Comparison of ENCODE assay signal across 29 cellular contexts in genomic region chr2:96841707-96842495, GRCh38. TPM values are rescaled to one million over a fixed set of nuclear protein-coding genes. Genes with fewer than 3 reads are reported as not detected.
DNase-seq lines count a peak whose midpoint lies in the region; ATAC-seq, FAIRE-seq and TF ChIP-seq lines count a peak whose summit lies in the region.
"Had no signal": no experiment of that assay in that cellular context is flagged by ENCODE, and none has a peak within 500 bp of the region (broad histone marks: within the 10 kb centered on the region; RNA-seq: fewer than 3 reads in every experiment).

No MANE protein-coding gene starts in this region.

- H3K23ac ChIP-seq in H9 (ENCODE audit: insufficient read length, low read depth, low read length) (no peak overlapping the region), H1 (ENCODE audit: insufficient read length) (no peak overlapping the region)

- H2BK12ac ChIP-seq in H9 (ENCODE audit: insufficient read length, low read depth, low read length) (no peak overlapping the region), H1 (ENCODE audit: low read depth, low read length) (no peak overlapping the region)

- no peak overlapping the region for H3K4me3 Mint-ChIP-seq in H9
- H3K4me3 Mint-ChIP-seq: memory B cell, type B pancreatic cell had no signal

- H4K5ac ChIP-seq in H9 (ENCODE audit: insufficient read length, low read depth, low read length) (no peak overlapping the region), H1 (ENCODE audit: insufficient read length, low read depth, low read length) (no peak overlapping the region)

- H3K9me3 Mint-ChIP-seq in H9 = no peaks in the 10 kb centered on the region
- H3K9me3 Mint-ChIP-seq: memory B cell, type B pancreatic cell had no signal

- H3K4ac ChIP-seq in H9 (ENCODE audit: low read depth, low read length) (no peak overlapping the region), H1 (replicated peaks; ENCODE audit: insufficient read length, low read depth, low read length) (no peak overlapping the region)

- peaks cover 0 to 9% of the 10 kb centered on the region in 2 experiments; a peak in 2 of 4 replicates for H3K4me1 Mint-ChIP-seq in H9

- H3K4me2 ChIP-seq in H9 (ENCODE audit: insufficient read depth, insufficient read length, low read length) (no peak overlapping the region), H1 (ENCODE audit: insufficient read depth in 1 of 2, low read depth in 2 of 2, low read length in 2 of 2) (no peak overlapping the region)
- H3K4me2 ChIP-seq: hepatocyte had no signal

- peaks cover 0 to 10% (median 0%) of the 10 kb centered on the region in 4 experiments; a peak in 3 of 8 replicates for H3K36me3 ChIP-seq in H1 (ENCODE audit: control insufficient read depth in 2 of 4, insufficient read depth in 4 of 4, low read length in 3 of 4)
- peaks cover 0 to 26% of the 10 kb centered on the region in 2 donors for H3K36me3 ChIP-seq in left lung
- H3K36me3 ChIP-seq in mucosa of descending colon (ENCODE audit: low read depth) = no peaks in the 10 kb centered on the region
- H3K36me3 ChIP-seq: BE2C had no signal

- no peak for TF ChIP-seq RAD21 in H1 (IDR thresholded peaks at IDR 0.05 in 1 of 2, conservative IDR thresholded peaks at IDR 0.05 in 1 of 2; ENCODE audit: low read depth in 2 of 2, low read length in 2 of 2)

- WGBS in H9 (ENCODE audit: extremely low coverage, insufficient read length, low lambda C conversion rate) = no CpG with 5 or more reads among the region's 16 CpGs
- 93% methylated on average over 11 of the region's 16 CpGs; no CpG with 5 or more reads in 1 of the 2 experiments for WGBS in H1 (ENCODE audit: extremely low coverage in 1 of 2, insufficient coverage in 1 of 2, insufficient read length in 1 of 2, insufficient replicate concordance in 2 of 2, low coverage in 1 of 2, low lambda C conversion rate in 2 of 2, missing lambda C conversion rate in 1 of 2), 2 experiments

- TF ChIP-seq CTCF in 22Rv1 (IDR thresholded peaks at IDR 0.05) = no peak
- TF ChIP-seq CTCF in H9 (conservative IDR thresholded peaks at IDR 0.05) = no peak
- no peak for TF ChIP-seq CTCF in H1 (IDR thresholded peaks at IDR 0.05; ENCODE audit: control extremely low read depth in 1 of 3, insufficient read depth in 1 of 3, low read depth in 1 of 3, low read length in 3 of 3)
- no peak for TF ChIP-seq CTCF in left lung (IDR thresholded peaks at IDR 0.05)
- no peak for TF ChIP-seq CTCF in mucosa of descending colon (IDR thresholded peaks at IDR 0.05)

- peak; percentile 14 to 50; a peak in 2 of 3 replicates for TF ChIP-seq POLR2A in H1 (IDR thresholded peaks at IDR 0.05; ENCODE audit: control extremely low read depth in 1 of 2, low read depth in 2 of 2, low read length in 2 of 2)

- peak overlapping the region; percentile 27; the same call in 1 of the 2 replicates for H3K27ac ChIP-seq in 22Rv1
- no peak overlapping the region for H3K27ac ChIP-seq in H9 (ENCODE audit: insufficient read length, low read depth, low read length)
- no peak overlapping the region for H3K27ac ChIP-seq in H1 (ENCODE audit: low read depth, low read length)
- no peak overlapping the region for H3K27ac ChIP-seq in left lung
- H3K27ac ChIP-seq: esophagus squamous epithelium, foreskin keratinocyte, hepatocyte, neutrophil had no signal

- peak overlapping the region in 1 of 3 experiments; percentile 95; a peak in 2 of 7 replicates for H3K27ac Mint-ChIP-seq in H9
- H3K27ac Mint-ChIP-seq: memory B cell, progenitor cell of endocrine pancreas, type B pancreatic cell had no signal

- H3K27me3 Mint-ChIP-seq in H9 (ENCODE audit: low read depth) = no peaks in the 10 kb centered on the region; the same call in none of the 2 replicates
- H3K27me3 Mint-ChIP-seq: memory B cell, progenitor cell of endocrine pancreas, type B pancreatic cell had no signal

- no peak overlapping the region for H2BK15ac ChIP-seq in H9 (ENCODE audit: low read depth, low read length)
- H2BK15ac ChIP-seq in H1 (ENCODE audit: low read length) = no peak overlapping the region

- H3K79me1 ChIP-seq in H9 (ENCODE audit: insufficient read depth, low read depth, low read length, poor library complexity, severe bottlenecking) = no peaks in the 10 kb centered on the region
- peaks cover 4% of the 10 kb centered on the region; the same call in 1 of the 2 replicates for H3K79me1 ChIP-seq in H1 (ENCODE audit: low read depth, low read length)

- TF ChIP-seq EP300 in H1 (IDR thresholded peaks at IDR 0.05; ENCODE audit: borderline replicate concordance in 1 of 2, low read depth in 2 of 2, low read length in 2 of 2) = no peak

- H4K8ac ChIP-seq in H9 (replicated peaks; ENCODE audit: insufficient read length, low read depth, low read length) (no peak overlapping the region), H1 (ENCODE audit: extremely low read depth, insufficient read depth, low read length) (no peak overlapping the region)

- peak; percentile 27 for DNase-seq in H9
- no peak for DNase-seq in H1 (ENCODE audit: low read depth in 1 of 2, low spot score in 2 of 2)
- peak; percentile 64 for DNase-seq in left kidney (ENCODE audit: low read depth, low spot score)
- DNase-seq in activated CD4-positive, CD25-positive, alpha-beta regulatory T cell treated with anti-CD3 and anti-CD28 coated beads, Interleukin-2, amount 50 U/mL, for 72 hours = no peak
- DNase-seq in left lung = no peak
- DNase-seq in mucosa of descending colon = no peak
- DNase-seq: activated CD4-positive, alpha-beta T cell treated with anti-CD3 and anti-CD28 coated beads for 48 hours; activated gamma-delta T cell; BE2C; central memory CD4-positive, alpha-beta T cell; DMS53; esophagus squamous epithelium; foreskin keratinocyte; NCI-H1092; NCI-H1694; NCI-H446; NCI-H748 treated with DMSO at 0.1 percent for 48 hours; SHP77 treated with DMSO at 0.1 percent for 48 hours; stimulated activated CD4-positive, alpha-beta T cell treated with anti-CD3 and anti-CD28 coated beads, Interleukin-15, amount 100 ng/mL, for 24 hours; stimulated activated naive CD4-positive, alpha-beta T cell had no signal

- H3K9ac ChIP-seq in H9 (ENCODE audit: extremely low read depth, insufficient read length, low read length) (no peak overlapping the region), H1 (replicated peaks in 1 of 4; ENCODE audit: extremely low read depth in 1 of 4, low read depth in 3 of 4, low read length in 3 of 4) (0 out of 7 replicates have a peak overlapping the region, but pooled peaks of 1 of the 4 experiments have one; percentile 32)

- no peak overlapping the region for H3K56ac ChIP-seq in H9 (ENCODE audit: insufficient read length, low read depth, low read length)
- no peak overlapping the region for H3K56ac ChIP-seq in H1 (replicated peaks; ENCODE audit: insufficient read length, low read depth, low read length)

- no peak overlapping the region for H2BK5ac ChIP-seq in H9 (ENCODE audit: insufficient read length, low read length)
- H2BK5ac ChIP-seq in H1 (ENCODE audit: low read depth, low read length) = no peak overlapping the region

- no peak overlapping the region for H4K91ac ChIP-seq in H9 (ENCODE audit: insufficient read length, low read depth, low read length)
- no peak overlapping the region for H4K91ac ChIP-seq in H1 (replicated peaks; ENCODE audit: insufficient read length, low read length)

- H3K23me2 ChIP-seq in H9 (ENCODE audit: insufficient read length, low read depth, low read length, poor library complexity, severe bottlenecking) (no peaks in the 10 kb centered on the region), H1 (ENCODE audit: low read depth, low read length) (no peaks in the 10 kb centered on the region)

- H3K4me1 ChIP-seq in H9 (ENCODE audit: insufficient read depth, low read length) (no peaks in the 10 kb centered on the region), H1 (replicated peaks in 1 of 4; ENCODE audit: control insufficient read depth in 3 of 4, insufficient read depth in 4 of 4, low read length in 3 of 4) (peaks cover 0 to 3% (median 0%) of the 10 kb centered on the region in 4 experiments; a peak in 1 of 7 replicates), left lung (peaks cover 0 to 11% of the 10 kb centered on the region in 2 donors), mucosa of descending colon (ENCODE audit: low read depth) (peaks cover 11% of the 10 kb centered on the region)
- H3K4me1 ChIP-seq: BE2C, foreskin keratinocyte had no signal

- intact Hi-C loops in left lung (cut with DNase I) = no loop called here
- intact Hi-C loops in mucosa of descending colon (cut with DNase I, micrococcal nuclease) = no loop called here

- FAIRE-seq in H1 (lab: Jason Lieb, UNC) = no peak
- FAIRE-seq: endometrium, GM12891 had no signal

- H2AK5ac ChIP-seq in H9 (ENCODE audit: insufficient read length, low read length) = no peak overlapping the region
- H2AK5ac ChIP-seq in H1 (ENCODE audit: low read depth, low read length) = no peak overlapping the region

- H3K9me3 ChIP-seq in H9 (ENCODE audit: control insufficient read depth, low read depth, low read length) (no peaks in the 10 kb centered on the region), H1 (ENCODE audit: insufficient read depth in 2 of 2, low read depth in 1 of 2, low read length in 1 of 2) (no peaks in the 10 kb centered on the region), left lung (no peaks in the 10 kb centered on the region), mucosa of descending colon (no peaks in the 10 kb centered on the region)
- H3K9me3 ChIP-seq: BE2C, esophagus squamous epithelium, neutrophil had no signal

- H3K14ac ChIP-seq in H9 (ENCODE audit: insufficient read depth, low read length) = no peak overlapping the region
- no peak overlapping the region for H3K14ac ChIP-seq in H1 (ENCODE audit: insufficient read length)

- H3K18ac ChIP-seq in H9 (ENCODE audit: insufficient read length, low read depth, low read length) (no peak overlapping the region), H1 (ENCODE audit: extremely low read depth, low read length) (no peak overlapping the region)

- H3K4me3 ChIP-seq in H1 (ENCODE audit: extremely low read depth in 1 of 4, insufficient read depth in 2 of 4, low read depth in 3 of 4, low read length in 4 of 4) = no peak overlapping the region
- H3K4me3 ChIP-seq in left lung = no peak overlapping the region
- H3K4me3 ChIP-seq in mucosa of descending colon = no peak overlapping the region
- H3K4me3 ChIP-seq: esophagus squamous epithelium, hepatocyte had no signal

- H2BK120ac ChIP-seq in H9 (ENCODE audit: low read depth, low read length, poor library complexity, severe bottlenecking) (no peak overlapping the region), H1 (replicated peaks; ENCODE audit: low read depth, low read length) (no peak overlapping the region)

- POLR2A ChIA-PET in H1 (lab: Charles Lee; ENCODE audit: partially characterized antibody) = interaction anchor here (0.8 to 6.9 kb wide), 8 partner anchors 9 to 259 kb away, joined by 3 to 39 read pairs (median 4); partner anchors contain the start of gene ANKRD39

- no peak overlapping the region for H3T11ph ChIP-seq in H9 (ENCODE audit: low read length)

- H3K79me2 ChIP-seq in H9 (ENCODE audit: insufficient read depth, low read length) = no peaks in the 10 kb centered on the region
- no peaks in the 10 kb centered on the region for H3K79me2 ChIP-seq in H1 (ENCODE audit: control insufficient read depth in 1 of 2, insufficient read depth in 2 of 2, low read length in 2 of 2)
- H3K79me2 ChIP-seq: hepatocyte had no signal

- peaks cover 2 to 11% (median 6%) of the 10 kb centered on the region in 3 experiments; a peak in 5 of 7 replicates for H3K36me3 Mint-ChIP-seq in H9 (ENCODE audit: insufficient read depth in 1 of 3, low read depth in 3 of 3)

- CTCF ChIA-PET in H1 (lab: Charles Lee; ENCODE audit: partially characterized antibody) = interaction anchor here (0.7 to 2.3 kb wide), 11 partner anchors 9 to 336 kb away, joined by 3 to 10 read pairs (median 3); partner anchors contain the start of gene ANKRD39

- H4K20me1 ChIP-seq in H9 (ENCODE audit: control insufficient read depth, insufficient read depth, insufficient read length) (no peaks in the 10 kb centered on the region), H1 (replicated peaks in 1 of 2; ENCODE audit: control insufficient read depth in 1 of 2, insufficient read depth in 2 of 2, low read length in 2 of 2) (peaks cover 3 to 5% of the 10 kb centered on the region in 2 experiments)

- H2AFZ ChIP-seq in H9 (ENCODE audit: low read length) = no peak overlapping the region
- no peak overlapping the region for H2AFZ ChIP-seq in H1 (ENCODE audit: low read length)
- H2AFZ ChIP-seq: hepatocyte had no signal

- H2BK20ac ChIP-seq in H9 (ENCODE audit: low read depth, low read length, poor library complexity, severe bottlenecking) (no peak overlapping the region), H1 (ENCODE audit: low read length) (no peak overlapping the region)

- H3K27me3 ChIP-seq in H9 (ENCODE audit: insufficient read depth, low read length) (no peaks in the 10 kb centered on the region), H1 (replicated peaks in 1 of 4; ENCODE audit: control insufficient read depth in 3 of 4, extremely low read depth in 1 of 4, insufficient read depth in 3 of 4, low read length in 3 of 4) (no peaks in the 10 kb centered on the region), left lung (no peaks in the 10 kb centered on the region)
- H3K27me3 ChIP-seq: BE2C, esophagus squamous epithelium, foreskin keratinocyte, hepatocyte had no signal

- ATAC-seq in HG02610 (IDR thresholded peaks at IDR 0.05; ENCODE audit: unreplicated experiment) (no peak), left lung (no peak), mucosa of descending colon (no peak)
- ATAC-seq: foreskin keratinocyte had no signal

RNA-seq across cellular contexts. Expression of gene ANKRD23, which starts 1.9 kb away (rescaled TPM):
- total RNA-seq in H9 (2021) = 2.3 and 2.4 TPM in 2 replicates
- total RNA-seq in H1 (2021; fragmentation: NEBNext Ultra II Directional; extraction: Animal tissue kit (Norgen Biotek cat#: 25700)) = 2.9 and 3.5 TPM in 2 replicates
- 3.4 and 4.8 TPM in 2 replicates for polyA plus RNA-seq in H1 (2011; rRNA removed)
- 3.9 TPM for polyA plus RNA-seq in H1 (2011; cell fraction: cytosol; rRNA removed)
- 29.4 TPM for polyA plus RNA-seq in H1 (2011; cell fraction: nucleus; rRNA removed)
- polyA plus RNA-seq in H1 (2012, experiment 1 of 2) = 2.3 to 5.8 TPM (median 3.8 TPM) in 4 replicates
- 2.0 TPM for polyA plus RNA-seq in H1 (2012, experiment 2 of 2)
- 2.5 TPM for polyA plus RNA-seq in H1 (2013, experiment 1 of 2)
- polyA plus RNA-seq in H1 (2013, experiment 2 of 2) = 2.4 TPM
- 2.6 and 3.1 TPM in 2 replicates for polyA minus RNA-seq in H1 (2011; rRNA and poly(A)+ RNA removed)
- 2.9 TPM for polyA minus RNA-seq in H1 (2011; cell fraction: cytosol; rRNA and poly(A)+ RNA removed)
- polyA minus RNA-seq in H1 (2011; cell fraction: nucleus; rRNA and poly(A)+ RNA removed) = 3.9 TPM
- total RNA-seq in left lung = 1 to 10 TPM; 3.0 to 3.3 TPM
- total RNA-seq in mucosa of descending colon = 1 to 10 TPM; 3.2 to 5.1 (median 4.9) TPM

RNA-seq across cellular contexts. Expression of gene ANKRD39, which starts 15.9 kb away (rescaled TPM):
- total RNA-seq in H9 (2021) (13.0 and 13.9 TPM in 2 replicates), left lung (10 to 100 TPM; 11.8 to 11.9 TPM), mucosa of descending colon (10 to 100 TPM; 11.2 to 14.1 (median 12.2) TPM)
- total RNA-seq in H1 (2021; fragmentation: NEBNext Ultra II Directional; extraction: Animal tissue kit (Norgen Biotek cat#: 25700)) = 18.5 and 19.7 TPM in 2 replicates
- polyA plus RNA-seq in H1 (2011; rRNA removed) = 21.3 and 22.9 TPM in 2 replicates
- 18.1 TPM for polyA plus RNA-seq in H1 (2011; cell fraction: cytosol; rRNA removed)
- 36.1 TPM for polyA plus RNA-seq in H1 (2011; cell fraction: nucleus; rRNA removed)
- 15.8 to 18.8 TPM (median 16.9 TPM) in 4 replicates for polyA plus RNA-seq in H1 (2012, experiment 1 of 2)
- 21.7 TPM for polyA plus RNA-seq in H1 (2012, experiment 2 of 2)
- polyA plus RNA-seq in H1 (2013, experiment 1 of 2) = 18.2 TPM
- 18.1 TPM for polyA plus RNA-seq in H1 (2013, experiment 2 of 2)
- polyA minus RNA-seq in H1 (2011; rRNA and poly(A)+ RNA removed) = 6.8 and 7.2 TPM in 2 replicates
- polyA minus RNA-seq in H1 (2011; cell fraction: cytosol; rRNA and poly(A)+ RNA removed) = 5.2 TPM
- polyA minus RNA-seq in H1 (2011; cell fraction: nucleus; rRNA and poly(A)+ RNA removed) = 10.3 TPM

RNA-seq across cellular contexts. Expression of gene CNNM3, which starts 25.8 kb away (rescaled TPM):
- 22.8 and 25.0 TPM in 2 replicates for total RNA-seq in H9 (2021)
- 29.2 and 29.9 TPM in 2 replicates for total RNA-seq in H1 (2021; fragmentation: NEBNext Ultra II Directional; extraction: Animal tissue kit (Norgen Biotek cat#: 25700))
- polyA plus RNA-seq in H1 (2011; rRNA removed) = 29.1 and 39.0 TPM in 2 replicates
- 19.0 TPM for polyA plus RNA-seq in H1 (2011; cell fraction: cytosol; rRNA removed)
- 60.7 TPM for polyA plus RNA-seq in H1 (2011; cell fraction: nucleus; rRNA removed)
- 16.3 to 26.5 TPM (median 21.7 TPM) in 4 replicates for polyA plus RNA-seq in H1 (2012, experiment 1 of 2)
- 16.7 TPM for polyA plus RNA-seq in H1 (2012, experiment 2 of 2)
- 30.0 TPM for polyA plus RNA-seq in H1 (2013, experiment 1 of 2)
- 28.7 TPM for polyA plus RNA-seq in H1 (2013, experiment 2 of 2)
- polyA minus RNA-seq in H1 (2011; rRNA and poly(A)+ RNA removed) = 39.0 and 41.6 TPM in 2 replicates
- 27.4 TPM for polyA minus RNA-seq in H1 (2011; cell fraction: cytosol; rRNA and poly(A)+ RNA removed)
- polyA minus RNA-seq in H1 (2011; cell fraction: nucleus; rRNA and poly(A)+ RNA removed) = 42.5 TPM
- total RNA-seq in left lung = 10 to 100 TPM; 24.8 to 29.0 TPM
- 10 to 100 TPM; 21.2 to 35.5 (median 33.4) TPM for total RNA-seq in mucosa of descending colon

RNA-seq across cellular contexts. Expression of gene SEMA4C, which starts 28.0 kb away (rescaled TPM):
- 81.6 and 87.2 TPM in 2 replicates for total RNA-seq in H9 (2021)
- 67.3 and 74.3 TPM in 2 replicates for total RNA-seq in H1 (2021; fragmentation: NEBNext Ultra II Directional; extraction: Animal tissue kit (Norgen Biotek cat#: 25700))
- polyA plus RNA-seq in H1 (2011; rRNA removed) = 47.5 and 71.4 TPM in 2 replicates
- 58.9 TPM for polyA plus RNA-seq in H1 (2011; cell fraction: cytosol; rRNA removed)
- polyA plus RNA-seq in H1 (2011; cell fraction: nucleus; rRNA removed) = 141 TPM
- polyA plus RNA-seq in H1 (2012, experiment 1 of 2) = 45.7 to 74.3 TPM (median 68.2 TPM) in 4 replicates
- 49.5 TPM for polyA plus RNA-seq in H1 (2012, experiment 2 of 2)
- 61.0 TPM for polyA plus RNA-seq in H1 (2013, experiment 1 of 2)
- polyA plus RNA-seq in H1 (2013, experiment 2 of 2) = 59.0 TPM
- polyA minus RNA-seq in H1 (2011; rRNA and poly(A)+ RNA removed) = 86.3 and 87.9 TPM in 2 replicates
- polyA minus RNA-seq in H1 (2011; cell fraction: cytosol; rRNA and poly(A)+ RNA removed) = 47.3 TPM
- 43.7 TPM for polyA minus RNA-seq in H1 (2011; cell fraction: nucleus; rRNA and poly(A)+ RNA removed)
- 10 to 100 TPM; 25.9 to 28.6 TPM for total RNA-seq in left lung
- 10 to 100 TPM; 14.4 to 83.8 (median 17.5) TPM for total RNA-seq in mucosa of descending colon

Comparison
In these comparisons a context has a peak if more than half of its experiments do, and no peak if none do; other contexts are left out.
1. DNase-seq: peak in H9 (single experiment) and left kidney (single experiment); none in H1 (0 of 2), activated CD4-positive, CD25-positive, alpha-beta regulatory T cell treated with anti-CD3 and anti-CD28 coated beads, Interleukin-2, amount 50 U/mL, for 72 hours (single experiment), left lung (0 of 2) and mucosa of descending colon (0 of 3).